ENCODE assay signal across 14 cellular contexts in genomic region chr6:50936277-50936681, GRCh38.
DNase-seq lines count a peak whose midpoint lies in the region; ATAC-seq, FAIRE-seq and TF ChIP-seq lines count a peak whose summit lies in the region.
"Had no signal": no experiment of that assay in that cellular context is flagged by ENCODE, and none has a peak within 500 bp of the region (broad histone marks: within the 10 kb centered on the region; RNA-seq: fewer than 3 reads in every experiment).

No MANE protein-coding gene starts in this region.

- H3K79me2 ChIP-seq in K562 (ENCODE audit: control insufficient read depth, insufficient read depth, low read length) (no peaks in the 10 kb centered on the region), mesendoderm (ENCODE audit: control insufficient read depth, insufficient read depth, low read length) (no peaks in the 10 kb centered on the region)

- no peak for FAIRE-seq in K562 (lab: Jason Lieb, UNC)

- H3K18ac ChIP-seq in mesendoderm (ENCODE audit: low read length), result no peak overlapping the region

- TF ChIP-seq POLR2A in K562 (conservative IDR thresholded peaks at IDR 0.05), result no peak

- TF ChIP-seq CTCF in A673 (conservative IDR thresholded peaks at IDR 0.05; ENCODE audit: low read depth, low read length) (0 out of 2 replicates have a peak, but pooled peaks have one; percentile 16), K562 (IDR thresholded peaks at IDR 0.05 in 2 of 3, conservative IDR thresholded peaks at IDR 0.05 in 1 of 3; ENCODE audit: insufficient read depth in 2 of 3, low read depth in 1 of 3, low read length in 3 of 3) (no peak), mesothelial cell of epicardium (IDR thresholded peaks at IDR 0.05; ENCODE audit: unreplicated experiment) (no peak), Calu3 (IDR thresholded peaks at IDR 0.05; ENCODE audit: unreplicated experiment) (no peak)

- no peak overlapping the region for H3K4ac ChIP-seq in mesendoderm (ENCODE audit: low read depth, low read length)

- POLR2A ChIA-PET in A673 (lab: Charles Lee; ENCODE audit: low non-redundant PET) (interaction anchor here (0.9 kb wide), 1 partner anchor 94 kb away, joined by 3 read pairs; no protein-coding TSS in a partner anchor), K562 (lab: Yijun Ruan, JAX) (interaction anchor here (1.3 kb wide), 1 partner anchor 8 kb away, joined by 4 read pairs; no protein-coding TSS in a partner anchor)

- 0% methylated on average over 1 of the region's 1 CpG for WGBS in K562 (ENCODE audit: insufficient coverage, low coverage, missing lambda C conversion rate)
- no CpG with 5 or more reads among the region's 1 CpG for WGBS in mesendoderm (ENCODE audit: extremely low coverage, insufficient coverage, low lambda C conversion rate)

- peak; percentile 98 for DNase-seq in A673 (ENCODE audit: low spot score)
- peak; percentile 63 for DNase-seq in NCI-H1105 treated with DMSO at 0.1 percent for 48 hours (lab: John Stamatoyannopoulos, UW)
- no peak for DNase-seq in K562 (ENCODE audit: extremely low read depth in 1 of 4, low spot score in 3 of 4)
- no peak for DNase-seq in mesothelial cell of epicardium (ENCODE audit: low spot score in 2 of 2, unreplicated experiment in 2 of 2)
- no peak for DNase-seq in mesendoderm
- DNase-seq in hippocampal formation (lab: John Stamatoyannopoulos, UW), result no peak
- no peak for DNase-seq in Calu3
- DNase-seq: activated CD4-positive, alpha-beta T cell treated with anti-CD3 and anti-CD28 coated beads for 4 hours; ovary; thyroid gland had no signal

- H3K4me1 Mint-ChIP-seq in mesothelial cell of epicardium, result peaks cover 19% of the 10 kb centered on the region
- H3K4me1 Mint-ChIP-seq in Calu3 (ENCODE audit: low read depth, unreplicated experiment), result no peaks in the 10 kb centered on the region

- no peak overlapping the region for H2BK15ac ChIP-seq in mesendoderm (replicated peaks; ENCODE audit: low read depth)

- H3K4me3 Mint-ChIP-seq in mesothelial cell of epicardium (no peak overlapping the region), Calu3 (ENCODE audit: low read depth, unreplicated experiment) (no peak overlapping the region)
- H3K4me3 Mint-ChIP-seq: T-helper 1 cell treated with Interleukin-12 subunit alpha and Interleukin-12 subunit beta and Interleukin-4 antibody, amounts not matched to agents 30 μg/mL and 1 μg/mL, for 36 hours had no signal

- in situ Hi-C loops in K562 (cut with MboI), result no loop called here

- peak overlapping the region; percentile 60 for H3K27ac Mint-ChIP-seq in mesothelial cell of epicardium
- no peak overlapping the region for H3K27ac Mint-ChIP-seq in Calu3 (ENCODE audit: unreplicated experiment)
- H3K27ac Mint-ChIP-seq: T-helper 1 cell treated with Interleukin-12 subunit alpha and Interleukin-12 subunit beta and Interleukin-4 antibody, amounts not matched to agents 30 μg/mL and 1 μg/mL, for 36 hours had no signal

- H3K9ac ChIP-seq in K562 (ENCODE audit: insufficient read depth in 1 of 2, low read depth in 2 of 2, low read length in 2 of 2), result no peak overlapping the region
- no peak overlapping the region for H3K9ac ChIP-seq in mesendoderm (ENCODE audit: low read length)

- H4K20me1 ChIP-seq in K562 (replicated peaks; ENCODE audit: control insufficient read depth, insufficient read depth, low read length), result no peaks in the 10 kb centered on the region

- no peak overlapping the region for H3K4me2 ChIP-seq in K562 (ENCODE audit: insufficient read depth, low read length)
- no peak overlapping the region for H3K4me2 ChIP-seq in mesendoderm (ENCODE audit: low read length)

- H3K9me1 ChIP-seq in K562 (ENCODE audit: control insufficient read depth, insufficient read depth, low read length), result no peaks in the 10 kb centered on the region

- TF ChIP-seq EP300 in K562 (IDR thresholded peaks at IDR 0.05; ENCODE audit: low read length), result no peak

- no peaks in the 10 kb centered on the region for H3K36me3 ChIP-seq in A673 (ENCODE audit: insufficient read depth, low read length, poor library complexity, severe bottlenecking)
- H3K36me3 ChIP-seq in K562 (ENCODE audit: control insufficient read depth, insufficient read depth, low read length), result no peaks in the 10 kb centered on the region
- no peaks in the 10 kb centered on the region for H3K36me3 ChIP-seq in mesendoderm (ENCODE audit: control insufficient read depth, insufficient read depth, low read length)
- H3K36me3 ChIP-seq: ovary, thyroid gland had no signal

- H2BK120ac ChIP-seq in mesendoderm (ENCODE audit: low read depth, low read length), result no peak overlapping the region

- peaks cover 5% of the 10 kb centered on the region for H3K9me3 Mint-ChIP-seq in mesothelial cell of epicardium
- no peaks in the 10 kb centered on the region for H3K9me3 Mint-ChIP-seq in Calu3 (ENCODE audit: low read depth, unreplicated experiment)
- H3K9me3 Mint-ChIP-seq: T-helper 1 cell treated with Interleukin-12 subunit alpha and Interleukin-12 subunit beta and Interleukin-4 antibody, amounts not matched to agents 30 μg/mL and 1 μg/mL, for 36 hours had no signal

- H4K8ac ChIP-seq in mesendoderm (ENCODE audit: low read depth, low read length), result no peak overlapping the region

- CTCF ChIA-PET in A673 (lab: Charles Lee) (no interaction called here), K562 (lab: Yijun Ruan, JAX; ENCODE audit: low intra/inter-chr PET ratio) (no interaction called here), Calu3 (lab: Charles Lee) (no interaction called here)

- BruUV-seq in A673 (replicated peaks; lab: Mats Ljungman, UMichigan), result no TSS peak
- no TSS peak for BruUV-seq in K562 (replicated peaks; lab: Mats Ljungman, UMichigan)
- BruUV-seq in Calu3 (replicated peaks; lab: Mats Ljungman, UMichigan), result no TSS peak

- H3K79me1 ChIP-seq in mesendoderm (ENCODE audit: low read length), result no peaks in the 10 kb centered on the region

- H3K27ac ChIP-seq in A673 (ENCODE audit: low read depth, low read length, poor library complexity, severe bottlenecking), result peak overlapping the region; percentile 63
- H3K27ac ChIP-seq in K562 (ENCODE audit: extremely low read depth, low read depth, low read length), result no peak overlapping the region
- no peak overlapping the region for H3K27ac ChIP-seq in mesendoderm (ENCODE audit: low read depth, low read length)
- H3K27ac ChIP-seq: coronary artery, ovary, thyroid gland had no signal

- no peak overlapping the region for H4K5ac ChIP-seq in mesendoderm (ENCODE audit: low read length)

- H3K9me3 ChIP-seq in A673 (ENCODE audit: low read depth, low read length, poor library complexity, severe bottlenecking), result no peaks in the 10 kb centered on the region
- H3K9me3 ChIP-seq in K562 (replicated peaks; ENCODE audit: control insufficient read depth, insufficient read depth, low read depth, low read length), result no peaks in the 10 kb centered on the region
- H3K9me3 ChIP-seq: ovary, thyroid gland had no signal

- H2BK5ac ChIP-seq in mesendoderm (ENCODE audit: low read length), result no peak overlapping the region

- no peaks in the 10 kb centered on the region for H3K36me3 Mint-ChIP-seq in mesothelial cell of epicardium
- no peaks in the 10 kb centered on the region for H3K36me3 Mint-ChIP-seq in Calu3 (ENCODE audit: insufficient read depth, unreplicated experiment)

- H3K27me3 ChIP-seq in A673 (replicated peaks; ENCODE audit: insufficient read depth, low read depth, low read length, poor library complexity) (no peaks in the 10 kb centered on the region), K562 (ENCODE audit: control insufficient read depth in 2 of 2, insufficient read depth in 2 of 2, low read length in 2 of 2) (no peaks in the 10 kb centered on the region), mesendoderm (ENCODE audit: insufficient read depth, low read length, poor library complexity) (no peaks in the 10 kb centered on the region)
- H3K27me3 ChIP-seq: ovary, thyroid gland had no signal

- H3K4me1 ChIP-seq in A673 (ENCODE audit: insufficient read depth, low read length, poor library complexity, severe bottlenecking), result peaks cover 44% of the 10 kb centered on the region
- H3K4me1 ChIP-seq in K562 (replicated peaks in 1 of 2; ENCODE audit: control insufficient read depth in 2 of 2, insufficient read depth in 2 of 2, low read length in 2 of 2), result peaks cover 0 to 9% of the 10 kb centered on the region in 2 experiments; a peak in 2 of 5 replicates
- no peaks in the 10 kb centered on the region for H3K4me1 ChIP-seq in mesendoderm (ENCODE audit: control insufficient read depth, low read depth, low read length)
- H3K4me1 ChIP-seq: thyroid gland had no signal

- H3K27me3 Mint-ChIP-seq in mesothelial cell of epicardium (ENCODE audit: low read depth), result no peaks in the 10 kb centered on the region
- H3K27me3 Mint-ChIP-seq in Calu3 (ENCODE audit: unreplicated experiment), result no peaks in the 10 kb centered on the region

- TF ChIP-seq RAD21 in K562 (CRISPR knock-in tag; conservative IDR thresholded peaks at IDR 0.05 in 1 of 2, IDR thresholded peaks at IDR 0.05 in 1 of 2), result no peak

- H3K23ac ChIP-seq in mesendoderm (ENCODE audit: low read length), result no peak overlapping the region

- H3K56ac ChIP-seq in mesendoderm (ENCODE audit: low read length), result no peak overlapping the region

- intact Hi-C loops in A673 (cut with micrococcal nuclease; ENCODE audit: unreplicated experiment) (loop anchor here (1.0 kb wide), 2 partner anchors 16 to 103 kb away; no protein-coding TSS in a partner anchor), K562 (cut with micrococcal nuclease) (no loop called here), Calu3 (cut with micrococcal nuclease; ENCODE audit: unreplicated experiment) (no loop called here)

- peak overlapping the region; percentile 79 for H2AFZ ChIP-seq in K562 (ENCODE audit: low read depth, low read length)

- H2AK5ac ChIP-seq in mesendoderm (ENCODE audit: low read length), result no peak overlapping the region

- no peak overlapping the region for H3K4me3 ChIP-seq in A673 (ENCODE audit: low read depth, low read length, poor library complexity, severe bottlenecking)
- no peak overlapping the region for H3K4me3 ChIP-seq in K562
- H3K4me3 ChIP-seq in mesendoderm (ENCODE audit: low read length), result no peak overlapping the region
- H3K4me3 ChIP-seq: coronary artery, ovary, thyroid gland had no signal

- ATAC-seq in K562 (peak; percentile 62), GM18502 (IDR thresholded peaks at IDR 0.05; ENCODE audit: poor library complexity, unreplicated experiment) (no peak)
- ATAC-seq: Panc1 had no signal

TF ChIP-seq in K562, 482 proteins besides CTCF, POLR2A, EP300 and RAD21:
- TF ChIP-seq SMARCB1 (IDR thresholded peaks at IDR 0.05; ENCODE audit: insufficient read length, low read depth), result no peak
- no peak for TF ChIP-seq CEBPG (CRISPR knock-in tag; IDR thresholded peaks at IDR 0.05)
- TF ChIP-seq CEBPG (tag; conservative IDR thresholded peaks at IDR 0.05 in 1 of 2, IDR thresholded peaks at IDR 0.05 in 1 of 2), result 0 out of 4 replicates have a peak, but pooled peaks of 1 of the 2 experiments have one; percentile 15

Comparison
In these comparisons a context has a peak if more than half of its experiments do, and no peak if none do; other contexts are left out.
1. DNase-seq: peak in A673 (single experiment) and NCI-H1105 treated with DMSO at 0.1 percent for 48 hours (single experiment); none in K562 (0 of 4), mesothelial cell of epicardium (0 of 2), mesendoderm (single experiment), hippocampal formation (0 of 2) and Calu3 (single experiment).